ENCODE assay signal across 25 cellular contexts in genomic region chr20:48606117-48606840, GRCh38.
DNase-seq lines count a peak whose midpoint lies in the region; ATAC-seq and TF ChIP-seq lines count a peak whose summit lies in the region.
"Had no signal": no experiment of that assay in that cellular context is flagged by ENCODE, and none has a peak within 500 bp of the region (broad histone marks: within the 10 kb centered on the region; RNA-seq: fewer than 3 reads in every experiment).

No MANE protein-coding gene starts in this region.

- no peaks in the 10 kb centered on the region for H3F3A ChIP-seq in GM23248 (ENCODE audit: insufficient read depth)

- H3K9me3 ChIP-seq in RWPE2 (ENCODE audit: severe bottlenecking) (no peaks in the 10 kb centered on the region), lower lobe of right lung (no peaks in the 10 kb centered on the region), transverse colon (no peaks in the 10 kb centered on the region), GM23248 (ENCODE audit: low read depth) (no peaks in the 10 kb centered on the region), prostate gland (no peaks in the 10 kb centered on the region)
- H3K9me3 ChIP-seq: BE2C, SK-N-SH had no signal

- H2AFZ ChIP-seq in GM23248, result no peak overlapping the region

- peaks cover 6% of the 10 kb centered on the region for H3K27me3 ChIP-seq in RWPE2 (ENCODE audit: insufficient read depth, poor library complexity, severe bottlenecking)
- H3K27me3 ChIP-seq in lower lobe of right lung (ENCODE audit: low read depth), result peaks cover 23% of the 10 kb centered on the region
- H3K27me3 ChIP-seq in transverse colon, result peaks cover 5% of the 10 kb centered on the region
- peaks cover 17% of the 10 kb centered on the region for H3K27me3 ChIP-seq in GM23248 (replicated peaks; ENCODE audit: insufficient read depth)
- H3K27me3 ChIP-seq in prostate gland (replicated peaks; ENCODE audit: insufficient read depth), result no peaks in the 10 kb centered on the region
- H3K27me3 ChIP-seq: BE2C had no signal

- intact Hi-C loops in lower lobe of right lung (cut with DNase I), result no loop called here
- intact Hi-C loops in transverse colon (cut with DNase I; ENCODE audit: low total_unique reads), result no loop called here
- intact Hi-C loops in prostate gland (cut with DNase I), result no loop called here

- H3K9ac ChIP-seq in GM23248, result no peak overlapping the region
- H3K9ac ChIP-seq: SK-N-SH had no signal

- peak; percentile 2 for DNase-seq in activated CD8-positive, alpha-beta memory T cell treated with anti-CD3 and anti-CD28 coated beads, Interleukin-2, amount 50 U/mL, for 48 hours
- DNase-seq in activated CD8-positive, alpha-beta memory T cell treated with anti-CD3 and anti-CD28 coated beads, Interleukin-2, amount 50 U/mL, for 4 hours, result no peak
- DNase-seq in RWPE2 (ENCODE audit: low spot score) (peak; percentile 67), lower lobe of right lung (peak; percentile 28), transverse colon (peak; percentile 2), GM23248 (no peak), prostate gland (ENCODE audit: low spot score) (no peak)
- DNase-seq: 8988T, ACHN, BE2C, Calu3, DND-41, H7, Karpas-422, NCI-H1092, NCI-H1417 treated with DMSO at 0.1 percent for 48 hours, NCI-H1694 treated with DMSO at 0.1 percent for 48 hours, NCI-H2081, NCI-H226, NCI-H510A, NCI-H69, SK-N-SH had no signal

- no peak overlapping the region for H3K4me2 ChIP-seq in GM23248 (ENCODE audit: unreplicated experiment)
- H3K4me2 ChIP-seq: SK-N-SH had no signal

- H3K27ac ChIP-seq in RWPE2 (ENCODE audit: poor library complexity, severe bottlenecking) (no peak overlapping the region), lower lobe of right lung (no peak overlapping the region), transverse colon (no peak overlapping the region), GM23248 (no peak overlapping the region), prostate gland (no peak overlapping the region)
- H3K27ac ChIP-seq: HL-60 had no signal

- H3K4me3 ChIP-seq in RWPE2 (ENCODE audit: severe bottlenecking) (no peak overlapping the region), lower lobe of right lung (no peak overlapping the region), transverse colon (no peak overlapping the region), GM23248 (no peak overlapping the region), prostate gland (no peak overlapping the region)

- TF ChIP-seq CTCF in RWPE2 (IDR thresholded peaks at IDR 0.05; ENCODE audit: poor library complexity, severe bottlenecking), result no peak
- TF ChIP-seq CTCF in lower lobe of right lung (IDR thresholded peaks at IDR 0.05), result no peak
- TF ChIP-seq CTCF in transverse colon (IDR thresholded peaks at IDR 0.05), result no peak
- TF ChIP-seq CTCF in prostate gland (IDR thresholded peaks at IDR 0.05), result no peak

- H3K4me1 ChIP-seq in RWPE2 (ENCODE audit: insufficient read depth, poor library complexity, severe bottlenecking) (no peaks in the 10 kb centered on the region), lower lobe of right lung (no peaks in the 10 kb centered on the region), transverse colon (no peaks in the 10 kb centered on the region), GM23248 (ENCODE audit: insufficient read depth) (no peaks in the 10 kb centered on the region), prostate gland (replicated peaks) (no peaks in the 10 kb centered on the region)
- H3K4me1 ChIP-seq: BE2C had no signal

- H3K79me2 ChIP-seq in GM23248 (ENCODE audit: insufficient read depth), result no peaks in the 10 kb centered on the region

- TF ChIP-seq POLR2A in transverse colon (IDR thresholded peaks at IDR 0.05) (no peak), prostate gland (IDR thresholded peaks at IDR 0.05) (no peak)

- no peaks in the 10 kb centered on the region for H3K36me3 ChIP-seq in RWPE2 (ENCODE audit: low read depth)
- no peaks in the 10 kb centered on the region for H3K36me3 ChIP-seq in lower lobe of right lung
- H3K36me3 ChIP-seq in transverse colon, result no peaks in the 10 kb centered on the region
- H3K36me3 ChIP-seq in GM23248 (ENCODE audit: low read depth), result no peaks in the 10 kb centered on the region
- no peaks in the 10 kb centered on the region for H3K36me3 ChIP-seq in prostate gland
- H3K36me3 ChIP-seq: BE2C had no signal

- no peaks in the 10 kb centered on the region for H4K20me1 ChIP-seq in GM23248 (ENCODE audit: insufficient read depth)

- in situ Hi-C loops in transverse colon (cut with MboI; ENCODE audit: low pct_ligation_motif_present in 1 of 4, low pct_unique_long_range_greater_than_20kb in 1 of 4, low sequenced_read_pairs in 3 of 4) (no loop called here), GM23248 (cut with MboI) (loop anchor here (25.0 kb wide), 1 partner anchor 394 kb away; no protein-coding TSS in a partner anchor)

- ATAC-seq in RWPE2 (ENCODE audit: low read depth) (no peak), lower lobe of right lung (peak in 1 of 2 donors; percentile 12), HG03095 (IDR thresholded peaks at IDR 0.05; ENCODE audit: unreplicated experiment) (no peak)
- ATAC-seq: Panc1 had no signal

- H3K9me2 ChIP-seq in GM23248 (ENCODE audit: insufficient read depth), result no peaks in the 10 kb centered on the region
- H3K9me2 ChIP-seq: SK-N-SH had no signal

- WGBS in transverse colon (ENCODE audit: low coverage in 1 of 2), 2 donors, result 69% methylated on average over 16 of the region's 16 CpGs; no CpG with 5 or more reads in 1 of the 2 donors
- WGBS in GM23248 (ENCODE audit: low coverage in 1 of 2, low lambda C conversion rate in 2 of 2, missing lambda C conversion rate in 2 of 2), 2 experiments, result 45 to 47% methylated on average over 16 of the region's 16 CpGs
- WGBS in prostate gland, result 85% methylated on average over 16 of the region's 16 CpGs

- no peak for TF ChIP-seq EP300 in transverse colon (IDR thresholded peaks at IDR 0.05; ENCODE audit: low read depth)

Comparison
In these comparisons a context has a peak if more than half of its experiments do, and no peak if none do; other contexts are left out.
1. DNase-seq: peak in activated CD8-positive, alpha-beta memory T cell treated with anti-CD3 and anti-CD28 coated beads, Interleukin-2, amount 50 U/mL, for 48 hours (single experiment), RWPE2 (single experiment), lower lobe of right lung (single experiment) and transverse colon (single experiment); none in activated CD8-positive, alpha-beta memory T cell treated with anti-CD3 and anti-CD28 coated beads, Interleukin-2, amount 50 U/mL, for 4 hours (single experiment), GM23248 (single experiment) and prostate gland (single experiment).